Comparison of ENCODE assay signal across 15 cellular contexts in the genomic region with DNA sequence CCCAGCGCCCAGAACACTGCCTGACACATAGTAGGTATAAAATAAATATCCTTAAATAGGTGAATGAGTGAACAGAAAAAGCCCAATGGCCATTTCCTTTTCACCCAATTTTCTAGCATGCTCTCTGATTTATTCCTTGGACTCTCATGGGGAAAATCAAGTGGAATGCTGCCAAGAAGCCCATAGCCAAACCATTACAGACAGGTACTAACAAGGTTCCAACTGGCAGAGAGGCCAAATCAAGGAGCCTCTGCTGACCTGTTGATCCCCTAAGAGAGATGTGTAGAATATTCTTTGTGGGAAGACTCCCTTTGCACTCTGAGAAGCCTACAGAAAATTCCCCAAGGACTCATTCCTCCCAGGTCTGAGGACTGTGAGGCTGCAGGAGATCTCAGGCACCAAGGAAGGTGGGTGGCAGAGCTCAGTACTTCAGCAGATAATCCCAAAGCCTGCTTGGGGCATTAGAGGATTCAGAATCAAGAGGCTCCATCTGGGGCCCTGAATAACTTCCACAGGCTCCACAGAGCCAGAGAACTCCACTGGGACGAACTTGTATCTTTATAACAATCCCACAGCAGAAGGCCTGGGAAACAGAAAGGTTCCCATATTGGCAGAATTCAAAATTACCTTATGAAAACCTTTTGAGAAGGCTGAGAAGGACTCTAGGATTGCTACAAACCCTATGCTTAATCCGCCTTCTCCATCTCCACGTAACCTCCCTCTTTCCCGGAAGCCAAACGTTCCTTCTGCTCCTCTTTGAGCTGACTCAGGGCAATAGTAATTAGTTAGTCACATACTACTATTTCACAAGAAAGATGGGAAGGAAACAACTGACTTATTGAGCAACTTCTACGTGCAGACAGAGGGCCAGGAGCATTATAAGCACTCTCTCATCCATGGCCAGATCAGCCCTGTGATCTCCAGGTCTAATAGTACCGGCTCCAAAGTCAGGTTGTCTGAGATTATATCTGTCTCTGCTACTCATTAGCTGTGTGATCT. TPM values are rescaled to one million over a fixed set of nuclear protein-coding genes. Genes with fewer than 3 reads are reported as not detected.
DNase-seq lines count a peak whose midpoint lies in the region; FAIRE-seq and TF ChIP-seq lines count a peak whose summit lies in the region.
"Had no signal": no experiment of that assay in that cellular context is flagged by ENCODE, and none has a peak within 500 bp of the region (broad histone marks: within the 10 kb centered on the region; RNA-seq: fewer than 3 reads in every experiment).

No MANE protein-coding gene starts in this region.

- H3K9me3 ChIP-seq in astrocyte (ENCODE audit: insufficient read depth, low read depth, low read length): no peaks in the 10 kb centered on the region

- CTCF ChIA-PET in AG04449 (lab: Yijun Ruan, JAX): interaction anchor here (1.3 kb wide), 2 partner anchors 25 to 205 kb away, joined by 3 to 4 read pairs; no protein-coding TSS in a partner anchor

- FAIRE-seq in astrocyte (lab: Jason Lieb, UNC): peak; percentile 56
- FAIRE-seq: GM12892 had no signal

- POLR2A ChIA-PET in AG04449 (lab: Yijun Ruan, JAX): no interaction called here

- peaks cover 58% of the 10 kb centered on the region for H3K4me1 ChIP-seq in astrocyte (ENCODE audit: insufficient read depth, low read length)

- no peak overlapping the region for H2AFZ ChIP-seq in astrocyte (ENCODE audit: low read depth, low read length)

- H3K27me3 Mint-ChIP-seq in astrocyte (ENCODE audit: low read depth, unreplicated experiment): no peaks in the 10 kb centered on the region
- H3K27me3 Mint-ChIP-seq: dendritic cell treated with granulocyte-macrophage colony-stimulating factor and Interleukin-4, amounts not matched to agents 40 ng/mL and 50 ng/mL, for 4 days; type B pancreatic cell had no signal

- peak overlapping the region; percentile 49 for H3K4me2 ChIP-seq in astrocyte (ENCODE audit: low read length)

- peak overlapping the region; percentile 95 for H3K27ac ChIP-seq in astrocyte (ENCODE audit: low read depth, low read length)

- DNase-seq in AG04449 (ENCODE audit: low read depth, low spot score) (peak; percentile 73), LHCN-M2 (ENCODE audit: low read depth) (peak; percentile 90), astrocyte (ENCODE audit: low read depth) (peak; percentile 79), islet precursor cell (peak; percentile 71), NCI-H748 treated with DMSO at 0.1 percent for 48 hours (lab: John Stamatoyannopoulos, UW) (no peak), epidermal melanocyte (ENCODE audit: insufficient read length, low spot score) (no peak), NCI-H2196 (lab: John Stamatoyannopoulos, UW; ENCODE audit: unreplicated experiment) (no peak), NCI-H146 treated with DMSO at 0.1 percent for 48 hours (lab: John Stamatoyannopoulos, UW; ENCODE audit: unreplicated experiment) (no peak)
- DNase-seq: activated T-cell treated with anti-CD3 and anti-CD28 coated beads, Interleukin-2, amount 50 U/mL, for 48 hours; C1 segment of cervical spinal cord; natural killer cell; stimulated activated CD4-positive, alpha-beta T cell treated with anti-CD3 and anti-CD28 coated beads, Interleukin-4, amount 100 ng/mL, for 4 hours had no signal

- H3K4me3 Mint-ChIP-seq in astrocyte (ENCODE audit: unreplicated experiment): no peak overlapping the region
- H3K4me3 Mint-ChIP-seq: dendritic cell treated with granulocyte-macrophage colony-stimulating factor and Interleukin-4, amounts not matched to agents 40 ng/mL and 50 ng/mL, for 4 days; natural killer cell; type B pancreatic cell had no signal

- peaks cover 38% of the 10 kb centered on the region for H3K36me3 Mint-ChIP-seq in astrocyte (ENCODE audit: low read depth, unreplicated experiment)
- H3K36me3 Mint-ChIP-seq: natural killer cell had no signal

- H3K27me3 ChIP-seq in astrocyte (ENCODE audit: insufficient read depth, low read length): no peaks in the 10 kb centered on the region

- peaks cover 43% of the 10 kb centered on the region for H3K4me1 Mint-ChIP-seq in astrocyte (ENCODE audit: low read depth, unreplicated experiment)
- H3K4me1 Mint-ChIP-seq: natural killer cell had no signal

- peaks cover 8% of the 10 kb centered on the region for H3K36me3 ChIP-seq in astrocyte (ENCODE audit: insufficient read depth, low read length)

- peaks cover 79% of the 10 kb centered on the region for H3K79me2 ChIP-seq in astrocyte (ENCODE audit: insufficient read depth, low read length)

- H3K4me3 ChIP-seq in AG04449 (ENCODE audit: low read depth, low read length): no peak overlapping the region
- H3K4me3 ChIP-seq in astrocyte (ENCODE audit: insufficient read depth, low read depth, low read length): no peak overlapping the region

- peak overlapping the region; percentile 49 for H3K9ac ChIP-seq in astrocyte (ENCODE audit: low read length)

- peaks cover 7% of the 10 kb centered on the region for H3K9me3 Mint-ChIP-seq in astrocyte (ENCODE audit: unreplicated experiment)
- H3K9me3 Mint-ChIP-seq: type B pancreatic cell had no signal

- no peaks in the 10 kb centered on the region for H4K20me1 ChIP-seq in astrocyte (ENCODE audit: insufficient read depth, low read length)

- TF ChIP-seq CTCF in AG04449 (IDR thresholded peaks at IDR 0.05; ENCODE audit: insufficient read depth, low read length, missing control alignments): no peak
- no peak for TF ChIP-seq CTCF in astrocyte (IDR thresholded peaks at IDR 0.05; ENCODE audit: insufficient read depth, low read depth, low read length)

- H3K27ac Mint-ChIP-seq in astrocyte (ENCODE audit: unreplicated experiment): peak overlapping the region; percentile 73
- H3K27ac Mint-ChIP-seq: dendritic cell treated with granulocyte-macrophage colony-stimulating factor and Interleukin-4, amounts not matched to agents 40 ng/mL and 50 ng/mL, for 4 days; natural killer cell had no signal

RNA-seq across cellular contexts. Expression of a gene that starts 34.5 kb away (rescaled TPM):
- total RNA-seq in LHCN-M2 (2014; rRNA removed) (12.0 and 12.1 TPM in 2 replicates), astrocyte (84.4 and 101 TPM in 2 replicates)
- polyA plus RNA-seq in LHCN-M2 (2012): 1.8 TPM

Comparison
In these comparisons a context has a peak if more than half of its experiments do, and no peak if none do; other contexts are left out.
1. DNase-seq: peak in AG04449 (single experiment), LHCN-M2 (single experiment), astrocyte (single experiment) and islet precursor cell (single experiment); none in NCI-H748 treated with DMSO at 0.1 percent for 48 hours (single experiment), epidermal melanocyte (single experiment), NCI-H2196 (single experiment) and NCI-H146 treated with DMSO at 0.1 percent for 48 hours (single experiment).